In genomic region chr15:38414351-38414750, GRCh38 we compare ENCODE assay signal across 9 cellular contexts. TPM values are rescaled to one million over a fixed set of nuclear protein-coding genes. Genes with fewer than 3 reads are reported as not detected.
DNase-seq lines count a peak whose midpoint lies in the region; ATAC-seq and TF ChIP-seq lines count a peak whose summit lies in the region.
"Had no signal": no experiment of that assay in that cellular context is flagged by ENCODE, and none has a peak within 500 bp of the region (broad histone marks: within the 10 kb centered on the region; RNA-seq: fewer than 3 reads in every experiment).

No MANE protein-coding gene starts in this region.

- in situ Hi-C loops in ACHN (cut with HindIII; ENCODE audit: low pct_ligation_motif_present, low pct_unique_long_range_greater_than_20kb, low sequenced_read_pairs), result no loop called here

- DNase-seq in ACHN (peak; percentile 55), OCI-M1 (lab: John Stamatoyannopoulos, UW) (peak; percentile 53), dermis microvascular lymphatic vessel endothelial cell (ENCODE audit: low read depth in 2 of 2) (peak; percentile 10 to 68), NCI-H1930 (lab: John Stamatoyannopoulos, UW) (no peak)

- peaks cover 0 to 1% (median 0%) of the 10 kb centered on the region in 4 donors for H3K4me1 ChIP-seq in liver (ENCODE audit: control insufficient read depth in 4 of 4, insufficient read depth in 4 of 4, low read length in 3 of 4)
- H3K4me1 ChIP-seq: suprapubic skin had no signal

- peak; percentile 73 to 78 for TF ChIP-seq RAD21 in liver (IDR thresholded peaks at IDR 0.05)

- no peaks in the 10 kb centered on the region for H3K36me3 ChIP-seq in liver (ENCODE audit: control insufficient read depth in 4 of 4, insufficient read depth in 3 of 4, low read depth in 1 of 4, low read length in 3 of 4)
- H3K36me3 ChIP-seq: suprapubic skin had no signal

- no peaks in the 10 kb centered on the region for H3K9me3 ChIP-seq in liver (ENCODE audit: control insufficient read depth in 4 of 4, low read length in 3 of 4)
- H3K9me3 ChIP-seq: suprapubic skin had no signal

- peak; percentile 62 for ATAC-seq in GM18511 (IDR thresholded peaks at IDR 0.05; ENCODE audit: unreplicated experiment)
- ATAC-seq in HG03439 (IDR thresholded peaks at IDR 0.05; ENCODE audit: unreplicated experiment), result no peak
- no peak for ATAC-seq in GM18498 (IDR thresholded peaks at IDR 0.05; ENCODE audit: unreplicated experiment)

- no peak overlapping the region for H3K9ac ChIP-seq in liver (ENCODE audit: low read depth in 1 of 2, low read length in 2 of 2)

- peak; percentile 41 for TF ChIP-seq CTCF in liver (IDR thresholded peaks at IDR 0.05; ENCODE audit: low read depth, low read length, missing input control)

- peaks cover 0 to 6% (median 0%) of the 10 kb centered on the region in 4 donors for H3K27me3 ChIP-seq in liver (ENCODE audit: control insufficient read depth in 4 of 4, insufficient read depth in 4 of 4, low read length in 3 of 4)
- H3K27me3 ChIP-seq: suprapubic skin had no signal

- H3K4me3 ChIP-seq in liver (ENCODE audit: low read depth in 1 of 3, low read length in 3 of 3), result no peak overlapping the region
- H3K4me3 ChIP-seq: suprapubic skin had no signal

- no peak overlapping the region for H3K27ac ChIP-seq in liver (ENCODE audit: low read depth in 1 of 2, low read length in 2 of 2)
- H3K27ac ChIP-seq: suprapubic skin had no signal

TF ChIP-seq in liver, 16 proteins besides CTCF, POLR2A, EP300 and RAD21:
- no peak for TF ChIP-seq FOXA1 (IDR thresholded peaks at IDR 0.05)
- TF ChIP-seq REST (IDR thresholded peaks at IDR 0.05), result no peak
- no peak for TF ChIP-seq HNF4G (IDR thresholded peaks at IDR 0.05)
- TF ChIP-seq ATF3 (IDR thresholded peaks at IDR 0.05), result no peak
- no peak for TF ChIP-seq RXRA (IDR thresholded peaks at IDR 0.05)
- TF ChIP-seq MAX (IDR thresholded peaks at IDR 0.05), result no peak
- TF ChIP-seq SP1 (IDR thresholded peaks at IDR 0.05), result no peak
- TF ChIP-seq YY1 (IDR thresholded peaks at IDR 0.05), result no peak
- no peak for TF ChIP-seq JUND (IDR thresholded peaks at IDR 0.05)
- TF ChIP-seq, protein P1, sequence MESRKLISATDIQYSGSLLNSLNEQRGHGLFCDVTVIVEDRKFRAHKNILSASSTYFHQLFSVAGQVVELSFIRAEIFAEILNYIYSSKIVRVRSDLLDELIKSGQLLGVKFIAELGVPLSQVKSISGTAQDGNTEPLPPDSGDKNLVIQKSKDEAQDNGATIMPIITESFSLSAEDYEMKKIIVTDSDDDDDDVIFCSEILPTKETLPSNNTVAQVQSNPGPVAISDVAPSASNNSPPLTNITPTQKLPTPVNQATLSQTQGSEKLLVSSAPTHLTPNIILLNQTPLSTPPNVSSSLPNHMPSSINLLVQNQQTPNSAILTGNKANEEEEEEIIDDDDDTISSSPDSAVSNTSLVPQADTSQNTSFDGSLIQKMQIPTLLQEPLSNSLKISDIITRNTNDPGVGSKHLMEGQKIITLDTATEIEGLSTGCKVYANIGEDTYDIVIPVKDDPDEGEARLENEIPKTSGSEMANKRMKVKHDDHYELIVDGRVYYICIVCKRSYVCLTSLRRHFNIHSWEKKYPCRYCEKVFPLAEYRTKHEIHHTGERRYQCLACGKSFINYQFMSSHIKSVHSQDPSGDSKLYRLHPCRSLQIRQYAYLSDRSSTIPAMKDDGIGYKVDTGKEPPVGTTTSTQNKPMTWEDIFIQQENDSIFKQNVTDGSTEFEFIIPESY (IDR thresholded peaks at IDR 0.05), result no peak
- no peak for TF ChIP-seq EGR1 (IDR thresholded peaks at IDR 0.05; ENCODE audit: low read depth in 2 of 2)
- no peak for TF ChIP-seq TAF1 (conservative IDR thresholded peaks at IDR 0.05)
TF ChIP-seq in liver: peak in this region for 0.

RNA-seq across cellular contexts. Expression of gene FAM98B, which starts 39.6 kb away (rescaled TPM):
- total RNA-seq in dermis microvascular lymphatic vessel endothelial cell (4.9 and 5.9 TPM in 2 replicates), liver (10 to 100 TPM in 1 of 2 donors, 1 to 10 TPM in 1; 5.9 to 12.2 TPM)
- 1 to 10 TPM; 1.5 to 2.7 TPM for polyA plus RNA-seq in liver

Comparison
In these comparisons a context has a peak if more than half of its experiments do, and no peak if none do; other contexts are left out.
1. DNase-seq: peak in ACHN (single experiment), OCI-M1 (single experiment) and dermis microvascular lymphatic vessel endothelial cell (2 of 2); none in NCI-H1930 (0 of 2).